Comparison of ENCODE assay signal across 8 cellular contexts in the genomic region with DNA sequence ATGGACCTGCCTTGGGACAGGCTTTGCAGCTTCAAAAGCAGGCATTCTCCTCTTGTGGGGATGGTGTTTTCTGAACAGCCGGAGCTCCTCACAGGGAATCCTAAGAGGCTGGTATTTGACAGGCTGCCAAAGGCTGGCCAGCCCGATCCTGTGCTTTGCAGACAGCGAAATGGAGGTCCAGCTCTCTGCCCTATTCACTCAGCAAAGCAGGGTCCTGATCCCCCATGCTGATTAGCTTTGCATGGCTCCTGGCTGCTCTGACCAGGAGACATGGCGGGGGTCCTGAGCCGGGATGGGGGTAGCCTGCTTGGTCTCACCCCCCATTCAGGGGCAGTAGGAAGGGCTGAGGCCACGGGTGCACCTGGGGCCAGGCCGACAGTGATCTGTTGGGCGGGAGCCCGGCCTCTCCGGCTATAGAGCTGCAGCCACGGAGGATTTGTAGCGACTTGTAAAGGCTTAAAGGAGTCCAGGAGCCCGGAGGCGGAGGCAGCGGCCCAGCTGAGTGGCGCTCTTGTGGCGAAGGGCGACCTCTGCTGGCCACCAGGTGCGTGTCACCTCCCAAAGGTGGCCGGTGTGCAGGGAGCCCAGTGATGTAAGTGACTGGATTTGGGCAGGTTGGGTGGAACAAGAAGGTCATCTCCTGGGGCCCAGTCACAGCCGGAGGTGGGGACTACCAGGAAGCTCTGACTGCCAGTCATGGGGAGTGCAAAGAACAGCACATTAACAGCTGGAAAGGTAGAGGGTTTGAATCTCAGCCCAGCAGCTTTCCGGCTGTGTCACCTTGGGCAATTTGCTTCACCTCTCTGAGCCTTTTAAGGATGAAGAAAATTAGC.
DNase-seq lines count a peak whose midpoint lies in the region; ATAC-seq lines count a peak whose summit lies in the region.

No MANE protein-coding gene starts in this region.

- H3K36me3 ChIP-seq in effector memory CD4-positive, alpha-beta T cell (ENCODE audit: control insufficient read depth, insufficient read depth, low read length), result peaks cover 3% of the 10 kb centered on the region

- CTCF ChIA-PET in activated CD8-positive, alpha-beta T cell treated with anti-CD3 and anti-CD28 coated beads, Interleukin-2, amount 10 ng/mL, durations not matched to agents 7 days and 5 days (lab: Charles Lee), result interaction anchor here (0.6 to 4.3 kb wide), 70 partner anchors 8 to 1149 kb away, joined by 3 to 29 read pairs (median 4); no protein-coding TSS in a partner anchor

- ATAC-seq in GM18909 (IDR thresholded peaks at IDR 0.05; ENCODE audit: poor library complexity, unreplicated experiment) (peak; percentile 89), HG03432 (IDR thresholded peaks at IDR 0.05; ENCODE audit: unreplicated experiment) (peak; percentile 82), memory B cell (ENCODE audit: low read depth) (peak; percentile 79)
- peak; percentile 91 for ATAC-seq in activated CD8-positive, alpha-beta T cell treated with anti-CD3 and anti-CD28 coated beads, Interleukin-2, amount 10 ng/mL, durations not matched to agents 7 days and 5 days

- no peaks in the 10 kb centered on the region for H3K27me3 ChIP-seq in effector memory CD4-positive, alpha-beta T cell (replicated peaks; ENCODE audit: control insufficient read depth, insufficient read depth, low read length, poor library complexity, severe bottlenecking)

- H3K27ac Mint-ChIP-seq in activated CD8-positive, alpha-beta T cell treated with anti-CD3 and anti-CD28 coated beads, Interleukin-2, amount 10 ng/mL, durations not matched to agents 7 days and 5 days, result no peak overlapping the region
- H3K27ac Mint-ChIP-seq in memory B cell, result no peak overlapping the region

- H3K4me1 Mint-ChIP-seq in activated CD8-positive, alpha-beta T cell treated with anti-CD3 and anti-CD28 coated beads, Interleukin-2, amount 10 ng/mL, durations not matched to agents 7 days and 5 days (ENCODE audit: low read depth), result no peaks in the 10 kb centered on the region
- H3K4me1 Mint-ChIP-seq in memory B cell, result peaks cover 8% of the 10 kb centered on the region

- no peaks in the 10 kb centered on the region for H3K4me1 ChIP-seq in effector memory CD4-positive, alpha-beta T cell (ENCODE audit: control insufficient read depth, insufficient read depth, low read length, poor library complexity, severe bottlenecking)

- no peaks in the 10 kb centered on the region for H3K9me3 Mint-ChIP-seq in activated CD8-positive, alpha-beta T cell treated with anti-CD3 and anti-CD28 coated beads, Interleukin-2, amount 10 ng/mL, durations not matched to agents 7 days and 5 days (ENCODE audit: insufficient read depth)
- peaks cover 2% of the 10 kb centered on the region for H3K9me3 Mint-ChIP-seq in memory B cell

- peak; percentile 87 for DNase-seq in AG20443 (ENCODE audit: low spot score)
- peak; percentile 93 for DNase-seq in NCI-H82 (lab: John Stamatoyannopoulos, UW)
- DNase-seq in activated CD8-positive, alpha-beta T cell treated with anti-CD3 and anti-CD28 coated beads, Interleukin-2, amount 10 ng/mL, durations not matched to agents 7 days and 5 days, result peak; percentile 85
- peak; percentile 46 to 64 (median 51) for DNase-seq in effector memory CD4-positive, alpha-beta T cell
- peak; percentile 76 for DNase-seq in memory B cell (ENCODE audit: low spot score in 2 of 2)
- peak; percentile 56 for DNase-seq in stimulated activated CD8-positive, alpha-beta memory T cell treated with anti-CD3 and anti-CD28 coated beads, Interleukin-12 subunit alpha, Interleukin-12 subunit beta, amount 100 ng/mL, for 4 hours (ENCODE audit: low read depth)

- H3K4me3 ChIP-seq in effector memory CD4-positive, alpha-beta T cell (ENCODE audit: insufficient read depth, low read depth, low read length, poor library complexity, severe bottlenecking), result no peak overlapping the region

- no peak overlapping the region for H3K27ac ChIP-seq in effector memory CD4-positive, alpha-beta T cell (ENCODE audit: insufficient read depth, low read length, poor library complexity, severe bottlenecking)

- H3K27me3 Mint-ChIP-seq in activated CD8-positive, alpha-beta T cell treated with anti-CD3 and anti-CD28 coated beads, Interleukin-2, amount 10 ng/mL, durations not matched to agents 7 days and 5 days (ENCODE audit: low read depth), result no peaks in the 10 kb centered on the region
- peaks cover 7% of the 10 kb centered on the region for H3K27me3 Mint-ChIP-seq in memory B cell

- POLR2A ChIA-PET in activated CD8-positive, alpha-beta T cell treated with anti-CD3 and anti-CD28 coated beads, Interleukin-2, amount 10 ng/mL, durations not matched to agents 7 days and 5 days (lab: Charles Lee), result interaction anchor here (0.7 to 1.1 kb wide), 3 partner anchors 18 to 148 kb away, joined by 3 read pairs; no protein-coding TSS in a partner anchor

- H3K9me3 ChIP-seq in effector memory CD4-positive, alpha-beta T cell (ENCODE audit: control insufficient read depth, low read length), result peaks cover 3% of the 10 kb centered on the region

- H3K36me3 Mint-ChIP-seq in activated CD8-positive, alpha-beta T cell treated with anti-CD3 and anti-CD28 coated beads, Interleukin-2, amount 10 ng/mL, durations not matched to agents 7 days and 5 days (ENCODE audit: low read depth), result no peaks in the 10 kb centered on the region
- H3K36me3 Mint-ChIP-seq in memory B cell, result no peaks in the 10 kb centered on the region

- no peak overlapping the region for H3K4me3 Mint-ChIP-seq in activated CD8-positive, alpha-beta T cell treated with anti-CD3 and anti-CD28 coated beads, Interleukin-2, amount 10 ng/mL, durations not matched to agents 7 days and 5 days
- no peak overlapping the region for H3K4me3 Mint-ChIP-seq in memory B cell
